ENCODE assay signal across 8 cellular contexts in the genomic region with DNA sequence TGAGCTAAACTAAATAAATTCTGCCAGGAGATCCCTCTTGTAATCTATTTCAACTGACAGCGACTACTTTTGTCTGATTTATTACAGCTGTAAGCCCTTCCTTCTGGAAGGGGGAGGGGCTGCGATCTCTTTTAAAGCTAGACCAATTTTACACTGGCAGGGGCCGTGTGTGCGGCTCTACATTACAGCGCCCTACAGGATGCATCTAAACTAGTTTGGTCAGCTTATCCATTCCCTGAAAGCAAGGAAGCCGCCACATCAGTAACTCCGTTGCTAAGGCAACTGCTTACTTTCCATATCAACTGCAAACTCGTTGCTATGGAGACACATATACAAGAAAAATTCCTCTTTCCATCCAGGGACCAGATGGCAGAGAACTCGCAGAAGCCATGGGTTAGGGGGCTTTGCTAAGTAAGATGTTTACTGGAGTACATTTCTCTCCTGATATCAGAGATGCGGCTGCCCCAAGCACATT. TPM values are rescaled to one million over a fixed set of nuclear protein-coding genes. Genes with fewer than 3 reads are reported as not detected.
DNase-seq lines count a peak whose midpoint lies in the region; ATAC-seq, FAIRE-seq and TF ChIP-seq lines count a peak whose summit lies in the region.

No MANE protein-coding gene starts in this region.

- H2AFZ ChIP-seq in K562 (ENCODE audit: low read depth, low read length): no peak overlapping the region

- TF ChIP-seq POLR2A in K562 (conservative IDR thresholded peaks at IDR 0.05): no peak

- intact Hi-C loops in K562 (cut with micrococcal nuclease): no loop called here

- no peaks in the 10 kb centered on the region for H3K36me3 ChIP-seq in K562 (ENCODE audit: control insufficient read depth, insufficient read depth, low read length)
- H3K36me3 ChIP-seq in liver (ENCODE audit: control insufficient read depth in 4 of 4, insufficient read depth in 3 of 4, low read depth in 1 of 4, low read length in 3 of 4): no peaks in the 10 kb centered on the region

- H3K4me3 ChIP-seq in AG10803 (ENCODE audit: low read length) (no peak overlapping the region), K562 (no peak overlapping the region), liver (ENCODE audit: low read depth in 1 of 3, low read length in 3 of 3) (no peak overlapping the region)

- H3K27me3 ChIP-seq in K562 (ENCODE audit: control insufficient read depth in 2 of 2, insufficient read depth in 2 of 2, low read length in 2 of 2) (peaks cover 0 to 5% of the 10 kb centered on the region in 2 experiments; a peak in 1 of 5 replicates), liver (ENCODE audit: control insufficient read depth in 4 of 4, insufficient read depth in 4 of 4, low read length in 3 of 4) (no peaks in the 10 kb centered on the region)

- no peaks in the 10 kb centered on the region; the same call in 1 of the 2 replicates for H4K20me1 ChIP-seq in K562 (replicated peaks; ENCODE audit: control insufficient read depth, insufficient read depth, low read length)

- no peaks in the 10 kb centered on the region for H3K9me1 ChIP-seq in K562 (ENCODE audit: control insufficient read depth, insufficient read depth, low read length)

- TF ChIP-seq EP300 in K562 (IDR thresholded peaks at IDR 0.05; ENCODE audit: low read length): no peak

- 2% methylated on average over 10 of the region's 10 CpGs for WGBS in K562 (ENCODE audit: insufficient coverage, low coverage, missing lambda C conversion rate)
- WGBS in liver: 66% methylated on average over 10 of the region's 10 CpGs

- H3K79me2 ChIP-seq in K562 (ENCODE audit: control insufficient read depth, insufficient read depth, low read length): no peaks in the 10 kb centered on the region

- ATAC-seq in K562 (no peak), GM21447 (IDR thresholded peaks at IDR 0.05; ENCODE audit: unreplicated experiment) (no peak), HG03280 (IDR thresholded peaks at IDR 0.05; ENCODE audit: unreplicated experiment) (no peak), esophagus mucosa (no peak), GM19351 (IDR thresholded peaks at IDR 0.05; ENCODE audit: unreplicated experiment) (no peak)

- CTCF ChIA-PET in K562 (lab: Yijun Ruan, JAX; ENCODE audit: low intra/inter-chr PET ratio): no interaction called here

- H3K9ac ChIP-seq in K562 (ENCODE audit: insufficient read depth in 1 of 2, low read depth in 2 of 2, low read length in 2 of 2) (no peak overlapping the region), liver (ENCODE audit: low read depth in 1 of 2, low read length in 2 of 2) (no peak overlapping the region)

- H3K4me2 ChIP-seq in K562 (ENCODE audit: insufficient read depth, low read length): no peak overlapping the region

- peak; percentile 82 for DNase-seq in AG10803 (ENCODE audit: low read depth)
- peak; percentile 48 for DNase-seq in M059J (ENCODE audit: low read depth)
- DNase-seq in K562 (ENCODE audit: extremely low read depth in 1 of 4, low spot score in 3 of 4): no peak

- no peak for TF ChIP-seq CTCF in AG10803 (conservative IDR thresholded peaks at IDR 0.05; ENCODE audit: low read length)
- no peak for TF ChIP-seq CTCF in K562 (IDR thresholded peaks at IDR 0.05 in 2 of 3, conservative IDR thresholded peaks at IDR 0.05 in 1 of 3; ENCODE audit: insufficient read depth in 2 of 3, low read depth in 1 of 3, low read length in 3 of 3)
- TF ChIP-seq CTCF in liver (IDR thresholded peaks at IDR 0.05; ENCODE audit: low read depth, low read length, missing input control): no peak

- FAIRE-seq in K562 (lab: Jason Lieb, UNC): no peak

- BruUV-seq in K562 (replicated peaks; lab: Mats Ljungman, UMichigan): no TSS peak

- H3K27ac ChIP-seq in K562 (ENCODE audit: extremely low read depth, low read depth, low read length): no peak overlapping the region
- no peak overlapping the region for H3K27ac ChIP-seq in liver (ENCODE audit: low read depth in 1 of 2, low read length in 2 of 2)

- TF ChIP-seq RAD21 in K562 (CRISPR knock-in tag; conservative IDR thresholded peaks at IDR 0.05 in 1 of 2, IDR thresholded peaks at IDR 0.05 in 1 of 2) (no peak), liver (IDR thresholded peaks at IDR 0.05) (no peak)

- H3K4me1 ChIP-seq in K562 (replicated peaks in 1 of 2; ENCODE audit: control insufficient read depth in 2 of 2, insufficient read depth in 2 of 2, low read length in 2 of 2): no peaks in the 10 kb centered on the region
- H3K4me1 ChIP-seq in liver (ENCODE audit: control insufficient read depth in 4 of 4, insufficient read depth in 4 of 4, low read length in 3 of 4): no peaks in the 10 kb centered on the region

- POLR2A ChIA-PET in K562 (lab: Yijun Ruan, JAX): interaction anchor here (0.7 to 0.9 kb wide), 2 partner anchors 13 to 264 kb away, joined by 3 to 4 read pairs; no protein-coding TSS in a partner anchor

- in situ Hi-C loops in K562 (cut with MboI): no loop called here

- no peaks in the 10 kb centered on the region for H3K9me3 ChIP-seq in K562 (replicated peaks; ENCODE audit: control insufficient read depth, insufficient read depth, low read depth, low read length)
- H3K9me3 ChIP-seq in liver (ENCODE audit: control insufficient read depth in 4 of 4, low read length in 3 of 4): no peaks in the 10 kb centered on the region

TF ChIP-seq in K562, 482 proteins besides CTCF, POLR2A, EP300 and RAD21 (continues in another document):
- TF ChIP-seq ZNF232 (CRISPR knock-in tag; IDR thresholded peaks at IDR 0.05) (no peak), RBM22 (IDR thresholded peaks at IDR 0.05; ENCODE audit: low read depth, low read length, poor library complexity, severe bottlenecking) (no peak), PHB2 (IDR thresholded peaks at IDR 0.05; ENCODE audit: low read depth) (no peak), ETS2 (tag; IDR thresholded peaks at IDR 0.05; ENCODE audit: borderline replicate concordance, poor library complexity, severe bottlenecking) (no peak), CREM (IDR thresholded peaks at IDR 0.05; ENCODE audit: low read depth) (no peak), ELF4 (CRISPR knock-in tag; IDR thresholded peaks at IDR 0.05) (no peak), MECOM (CRISPR knock-in tag; IDR thresholded peaks at IDR 0.05) (no peak), NFE2L1 (tag; IDR thresholded peaks at IDR 0.05; ENCODE audit: borderline replicate concordance, low read depth) (no peak), ARHGAP35 (IDR thresholded peaks at IDR 0.05; ENCODE audit: partially characterized antibody) (no peak), ZBTB17 (CRISPR knock-in tag; IDR thresholded peaks at IDR 0.05) (peak; percentile 94), RFX1 (IDR thresholded peaks at IDR 0.05) (peak; percentile 82), MEIS2 (IDR thresholded peaks at IDR 0.05; ENCODE audit: partially characterized antibody) (peak; percentile 38), NFIX (CRISPR knock-in tag; IDR thresholded peaks at IDR 0.05; ENCODE audit: low read depth) (no peak)

TF ChIP-seq in liver, 16 proteins besides CTCF, POLR2A, EP300 and RAD21:
- TF ChIP-seq HNF4A (conservative IDR thresholded peaks at IDR 0.05) (no peak), SP1 (IDR thresholded peaks at IDR 0.05) (peak; percentile 6)

RNA-seq across cellular contexts. Expression of a gene that starts 17.4 kb away (rescaled TPM):
- total RNA-seq in M059J (2014; rRNA removed; shearing (Covaris generic)): 9.0 and 16.7 TPM in 2 replicates
- total RNA-seq in K562 (2011; cell fraction: chromatin; rRNA removed; ENCODE audit: low replicate concordance): 3.1 and 4.8 TPM in 2 replicates
- total RNA-seq in K562 (2011; cell fraction: nucleolus; rRNA removed): 1.8 and 2.0 TPM in 2 replicates
- 2.7 and 3.7 TPM in 2 replicates for total RNA-seq in K562 (2011; cell fraction: nucleoplasm; rRNA removed)
- 0.50 and 2.0 TPM in 2 replicates for total RNA-seq in K562 (2014; rRNA removed)
- total RNA-seq in K562 (2014; rRNA removed; fragmentation: Illumina TruSeq; extraction: Trizol): 0.35 and 0.36 TPM in 2 replicates
- total RNA-seq in K562 (2015; rRNA removed; fragmentation: Illumina TruSeq; extraction: Trizol): 0.40 and 0.57 TPM in 2 replicates
- 1.3 and 1.7 TPM in 2 replicates for total RNA-seq in K562 (2021)
- 0.36 and 0.79 TPM in 2 replicates for polyA plus RNA-seq in K562 (2011; rRNA removed)
- 0.15 and 0.29 TPM in 2 replicates for polyA plus RNA-seq in K562 (2011; cell fraction: cytosol; rRNA removed)
- polyA plus RNA-seq in K562 (2011; cell fraction: nucleus; rRNA removed): 0.24 and 0.34 TPM in 2 replicates
- 0.59 and 1.4 TPM in 2 replicates for polyA plus RNA-seq in K562 (2012)
- 0.55 and 0.66 TPM in 2 replicates for polyA plus RNA-seq in K562 (2014; fragmentation: Illumina TruSeq; extraction: Trizol)
- under 1 TPM; 0.07 to 0.39 TPM for polyA plus RNA-seq in K562 (2014; fragmentation: Nextera tagmentation; extraction: Ambion mirVana)
- 0.32 and 0.57 TPM in 2 replicates for polyA plus RNA-seq in K562 (2014; rRNA removed)
- polyA minus RNA-seq in K562 (2011; rRNA and poly(A)+ RNA removed): 0.42 and 0.48 TPM in 2 replicates
- 0.29 and 1.5 TPM in 2 replicates for polyA minus RNA-seq in K562 (2011; cell fraction: cytosol; rRNA and poly(A)+ RNA removed)
- 0.78 and 1.2 TPM in 2 replicates for polyA minus RNA-seq in K562 (2011; cell fraction: nucleus; rRNA and poly(A)+ RNA removed)
- 10 to 100 TPM; 37.7 to 44.8 TPM for total RNA-seq in liver
- polyA plus RNA-seq in liver: 10 to 100 TPM; 17.8 to 32.8 TPM
- total RNA-seq in esophagus mucosa: 40.5 TPM

Comparison
In these comparisons a context has a peak if more than half of its experiments do, and no peak if none do; other contexts are left out.
1. DNase-seq: peak in AG10803 (single experiment) and M059J (single experiment); none in K562 (0 of 4).